11 cellular contexts compared by ENCODE assay signal in genomic region chr7:21943436-21943835, GRCh38. TPM values are rescaled to one million over a fixed set of nuclear protein-coding genes. Genes with fewer than 3 reads are reported as not detected.
DNase-seq lines count a peak whose midpoint lies in the region; ATAC-seq and TF ChIP-seq lines count a peak whose summit lies in the region.
"Had no signal": no experiment of that assay in that cellular context is flagged by ENCODE, and none has a peak within 500 bp of the region (broad histone marks: within the 10 kb centered on the region; RNA-seq: fewer than 3 reads in every experiment).

No MANE protein-coding gene starts in this region.

- H3K4me1 ChIP-seq in A673 (ENCODE audit: insufficient read depth, low read length, poor library complexity, severe bottlenecking) (peaks cover 50% of the 10 kb centered on the region), iPS-20b (ENCODE audit: insufficient read depth, low read length) (peaks cover 44% of the 10 kb centered on the region), transverse colon (peaks cover 6 to 67% (median 37%) of the 10 kb centered on the region in 4 donors), BE2C (peaks cover 15% of the 10 kb centered on the region)
- H3K4me1 ChIP-seq in CD8-positive, alpha-beta T cell (ENCODE audit: insufficient read depth, low read length) = peaks cover 15% of the 10 kb centered on the region

- peaks cover 3% of the 10 kb centered on the region for H3K27me3 Mint-ChIP-seq in CD8-positive, alpha-beta T cell (ENCODE audit: low read depth)

- DNase-seq in A673 (ENCODE audit: low spot score) = no peak
- no peak for DNase-seq in CD8-positive, alpha-beta T cell
- DNase-seq in SK-N-MC (ENCODE audit: low read depth, low spot score) = no peak
- DNase-seq in transverse colon = no peak
- no peak for DNase-seq in BE2C
- DNase-seq: Calu3, NCI-H2107 had no signal

- TF ChIP-seq CTCF in A673 (conservative IDR thresholded peaks at IDR 0.05; ENCODE audit: low read depth, low read length) = no peak
- TF ChIP-seq CTCF in CD8-positive, alpha-beta T cell (IDR thresholded peaks at IDR 0.05) = no peak
- TF ChIP-seq CTCF in transverse colon (IDR thresholded peaks at IDR 0.05) = no peak
- TF ChIP-seq CTCF in BE2C (IDR thresholded peaks at IDR 0.05; ENCODE audit: low read depth, low read length) = no peak

- H3K9me3 Mint-ChIP-seq in CD8-positive, alpha-beta T cell = no peaks in the 10 kb centered on the region

- no peaks in the 10 kb centered on the region for H3K27me3 ChIP-seq in A673 (replicated peaks; ENCODE audit: insufficient read depth, low read depth, low read length, poor library complexity)
- H3K27me3 ChIP-seq in CD8-positive, alpha-beta T cell (ENCODE audit: insufficient read depth, low read length) = no peaks in the 10 kb centered on the region
- H3K27me3 ChIP-seq in iPS-20b (ENCODE audit: insufficient read depth, low read length) = no peaks in the 10 kb centered on the region
- H3K27me3 ChIP-seq in transverse colon = no peaks in the 10 kb centered on the region
- H3K27me3 ChIP-seq in BE2C = no peaks in the 10 kb centered on the region

- H3K4me3 ChIP-seq in A673 (ENCODE audit: low read depth, low read length, poor library complexity, severe bottlenecking) (peak overlapping the region; percentile 73), SK-N-MC (peak overlapping the region; percentile 41), iPS-20b (ENCODE audit: low read length) (peak overlapping the region; percentile 87), transverse colon (no peak overlapping the region), BE2C (ENCODE audit: low read depth, low read length) (no peak overlapping the region)
- no peak overlapping the region for H3K4me3 ChIP-seq in CD8-positive, alpha-beta T cell (ENCODE audit: low read depth, low read length)

- in situ Hi-C loops in transverse colon (cut with MboI; ENCODE audit: low pct_ligation_motif_present in 1 of 4, low pct_unique_long_range_greater_than_20kb in 1 of 4, low sequenced_read_pairs in 3 of 4) = no loop called here

- WGBS in transverse colon (ENCODE audit: low coverage in 1 of 2), 2 donors = 78 to 82% methylated on average over 3 to 5 of the region's 5 CpGs

- ATAC-seq in CD8-positive, alpha-beta T cell = no peak
- ATAC-seq in HG03460 (IDR thresholded peaks at IDR 0.05; ENCODE audit: unreplicated experiment) = no peak
- no peak for ATAC-seq in GM19035 (IDR thresholded peaks at IDR 0.05; ENCODE audit: unreplicated experiment)
- ATAC-seq: esophagus mucosa had no signal

- POLR2A ChIA-PET in A673 (lab: Charles Lee; ENCODE audit: low non-redundant PET) = no interaction called here
- POLR2A ChIA-PET in CD8-positive, alpha-beta T cell (lab: Charles Lee) = no interaction called here

- CTCF ChIA-PET in A673 (lab: Charles Lee) = no interaction called here
- CTCF ChIA-PET in CD8-positive, alpha-beta T cell (lab: Charles Lee) = no interaction called here

- H3K36me3 ChIP-seq in A673 (ENCODE audit: insufficient read depth, low read length, poor library complexity, severe bottlenecking) (no peaks in the 10 kb centered on the region), SK-N-MC (ENCODE audit: insufficient read depth, low read length) (peaks cover 33% of the 10 kb centered on the region), iPS-20b (ENCODE audit: insufficient read depth, low read depth, low read length) (peaks cover 28% of the 10 kb centered on the region), transverse colon (no peaks in the 10 kb centered on the region), BE2C (no peaks in the 10 kb centered on the region)
- no peaks in the 10 kb centered on the region for H3K36me3 ChIP-seq in CD8-positive, alpha-beta T cell (ENCODE audit: insufficient read depth, low read length)

- no peak overlapping the region for H3K27ac ChIP-seq in A673 (ENCODE audit: low read depth, low read length, poor library complexity, severe bottlenecking)
- no peak overlapping the region for H3K27ac ChIP-seq in CD8-positive, alpha-beta T cell (ENCODE audit: low read depth, low read length)
- H3K27ac ChIP-seq in SK-N-MC = no peak overlapping the region
- no peak overlapping the region for H3K27ac ChIP-seq in iPS-20b (ENCODE audit: low read length)
- peak overlapping the region in 2 of 4 donors; percentile 87 to 92 for H3K27ac ChIP-seq in transverse colon

- BruUV-seq in A673 (replicated peaks; lab: Mats Ljungman, UMichigan) = no TSS peak

- H3K36me3 Mint-ChIP-seq in CD8-positive, alpha-beta T cell = peaks cover under 1% of the 10 kb centered on the region

- intact Hi-C loops in A673 (cut with micrococcal nuclease; ENCODE audit: unreplicated experiment) = loop anchor here (5.0 kb wide), 1 partner anchor 76 kb away; no protein-coding TSS in a partner anchor
- intact Hi-C loops in CD8-positive, alpha-beta T cell (cut with DNase I, micrococcal nuclease) = loop anchor here in 1 of 2 experiments (10.0 kb wide), 1 partner anchor 881 kb away; the partner anchor contains the start of gene TOMM7
- intact Hi-C loops in transverse colon (cut with DNase I; ENCODE audit: low total_unique reads) = no loop called here

- H3K9me3 ChIP-seq in A673 (ENCODE audit: low read depth, low read length, poor library complexity, severe bottlenecking) (no peaks in the 10 kb centered on the region), SK-N-MC (ENCODE audit: low read depth, low read length) (no peaks in the 10 kb centered on the region), iPS-20b (ENCODE audit: insufficient read depth, low read depth, low read length) (no peaks in the 10 kb centered on the region), transverse colon (no peaks in the 10 kb centered on the region), BE2C (no peaks in the 10 kb centered on the region)
- H3K9me3 ChIP-seq in CD8-positive, alpha-beta T cell (ENCODE audit: low read length) = no peaks in the 10 kb centered on the region

- H3K9ac ChIP-seq in SK-N-MC (ENCODE audit: insufficient read length) (no peak overlapping the region), iPS-20b (ENCODE audit: low read depth, low read length) (peak overlapping the region; percentile 39; the same call in 1 of the 2 replicates)

- peak overlapping the region; percentile 49 for H3K4me3 Mint-ChIP-seq in CD8-positive, alpha-beta T cell

- no peak overlapping the region for H3K27ac Mint-ChIP-seq in CD8-positive, alpha-beta T cell

- H3K4me1 Mint-ChIP-seq in CD8-positive, alpha-beta T cell (ENCODE audit: low read depth) = peaks cover 64% of the 10 kb centered on the region

- no peak for TF ChIP-seq POLR2A in transverse colon (IDR thresholded peaks at IDR 0.05)

- no peak for TF ChIP-seq EP300 in transverse colon (IDR thresholded peaks at IDR 0.05; ENCODE audit: low read depth)

RNA-seq across cellular contexts. Expression of gene CDCA7L, which starts 2.3 kb away (rescaled TPM):
- total RNA-seq in A673 (2021) (80.9 and 89.2 TPM in 2 replicates), transverse colon (10 to 100 TPM in 3 of 4 donors, 1 to 10 TPM in 1; 9.0 to 24.0 (median 13.2) TPM)
- total RNA-seq in CD8-positive, alpha-beta T cell = 10 to 100 TPM; 18.4 to 24.7 TPM
- 7.6 TPM for polyA plus RNA-seq in BE2C (2012; ENCODE audit: insufficient read depth, insufficient read length, low read depth)

Comparison
In these comparisons a context has a peak if more than half of its experiments do, and no peak if none do; other contexts are left out.
1. H3K4me3 ChIP-seq: peak in A673 (single experiment), SK-N-MC (single experiment) and iPS-20b (single experiment); none in CD8-positive, alpha-beta T cell (single experiment), transverse colon (0 of 4) and BE2C (single experiment).